In genomic region chr1:23657659-23658275, GRCh38 we compare ENCODE assay signal across 8 cellular contexts. TPM values are rescaled to one million over a fixed set of nuclear protein-coding genes. Genes with fewer than 3 reads are reported as not detected.
DNase-seq lines count a peak whose midpoint lies in the region; ATAC-seq and TF ChIP-seq lines count a peak whose summit lies in the region.

No MANE protein-coding gene starts in this region.

- H3K9me3 ChIP-seq in gastrocnemius medialis: no peaks in the 10 kb centered on the region

- no peaks in the 10 kb centered on the region for H3K36me3 ChIP-seq in gastrocnemius medialis

- no peaks in the 10 kb centered on the region for H3K27me3 ChIP-seq in gastrocnemius medialis

- TF ChIP-seq CTCF in gastrocnemius medialis (IDR thresholded peaks at IDR 0.05 in 4 of 5, conservative IDR thresholded peaks at IDR 0.05 in 1 of 5): peak; percentile 34 to 73 (median 46)

- no peak overlapping the region for H3K4me3 ChIP-seq in gastrocnemius medialis

- H3K4me1 ChIP-seq in gastrocnemius medialis: no peaks in the 10 kb centered on the region

- no peak overlapping the region for H3K27ac ChIP-seq in gastrocnemius medialis

- DNase-seq in activated effector memory CD4-positive, alpha-beta T cell treated with anti-CD3 and anti-CD28 coated beads, Interleukin-2, amount 50 U/mL, for 16 hours: peak; percentile 76
- no peak for DNase-seq in activated effector memory CD4-positive, alpha-beta T cell treated with Interleukin-2 at 50 U/mL for 16 hours
- DNase-seq in NCI-H69 (lab: John Stamatoyannopoulos, UW) (peak; percentile 58), activated T-cell treated with anti-CD3 and anti-CD28 coated beads for 48 hours (ENCODE audit: low read depth) (peak; percentile 55), glomerular visceral epithelial cell (ENCODE audit: extremely low spot score) (peak; percentile 52), gastrocnemius medialis (peak in 1 of 2 donors; percentile 21), posterior vena cava (ENCODE audit: low spot score) (no peak)

- intact Hi-C loops in gastrocnemius medialis (cut with DNase I; ENCODE audit: low total_unique reads) (no loop called here), posterior vena cava (cut with DNase I) (no loop called here)

- in situ Hi-C loops in gastrocnemius medialis (cut with MboI; ENCODE audit: low sequenced_read_pairs in 4 of 4): no loop called here

- no peak for TF ChIP-seq POLR2A in gastrocnemius medialis (IDR thresholded peaks at IDR 0.05)

- ATAC-seq in gastrocnemius medialis (peak in 1 of 2 donors; percentile 56), GM21619 (IDR thresholded peaks at IDR 0.05; ENCODE audit: unreplicated experiment) (no peak)

RNA-seq across cellular contexts. Expression of gene RPL11, which starts 33.8 kb away (rescaled TPM):
- total RNA-seq in gastrocnemius medialis: 100 to 1,000 TPM; 302 to 593 (median 504) TPM
- total RNA-seq in posterior vena cava: 100 to 1,000 TPM; 706 to 724 TPM

Comparison
In these comparisons a context has a peak if more than half of its experiments do, and no peak if none do; other contexts are left out.
1. DNase-seq: peak in activated effector memory CD4-positive, alpha-beta T cell treated with anti-CD3 and anti-CD28 coated beads, Interleukin-2, amount 50 U/mL, for 16 hours (single experiment), NCI-H69 (single experiment), activated T-cell treated with anti-CD3 and anti-CD28 coated beads for 48 hours (single experiment) and glomerular visceral epithelial cell (single experiment); none in activated effector memory CD4-positive, alpha-beta T cell treated with Interleukin-2 at 50 U/mL for 16 hours (single experiment) and posterior vena cava (single experiment).